1 cellular context compared by ENCODE assay signal in the genomic region with DNA sequence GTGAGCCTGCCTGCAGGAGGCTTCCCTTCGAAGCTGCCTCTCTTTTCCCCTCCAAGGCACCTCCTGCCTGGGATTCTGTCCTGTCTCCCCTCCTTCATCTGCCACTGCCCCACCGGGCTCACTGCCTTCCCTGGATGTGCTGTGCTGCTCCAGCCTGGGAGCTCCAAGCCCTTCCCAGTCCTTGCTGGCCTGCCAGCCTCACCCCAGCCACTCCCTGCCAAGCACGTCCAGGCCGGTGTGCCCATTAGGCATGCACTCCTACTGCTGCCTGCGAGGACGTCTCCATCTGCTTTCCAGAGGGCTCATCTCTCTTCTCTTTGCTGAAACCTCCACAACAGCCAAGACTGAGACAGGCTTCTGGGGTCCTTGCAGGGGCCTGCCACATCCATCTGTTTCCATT.
TF ChIP-seq lines count a peak whose summit lies in the region.

No MANE protein-coding gene starts in this region.

TF ChIP-seq in IMR-90, 13 proteins besides CTCF, POLR2A, EP300 and RAD21:
- no peak for TF ChIP-seq CEBPB (IDR thresholded peaks at IDR 0.05; ENCODE audit: low read depth, low read length)
- TF ChIP-seq MAZ (IDR thresholded peaks at IDR 0.05; ENCODE audit: borderline replicate concordance, low read depth, low read length) = no peak
- no peak for TF ChIP-seq RCOR1 (IDR thresholded peaks at IDR 0.05; ENCODE audit: insufficient replicate concordance, low read length)
- TF ChIP-seq SMC3 (IDR thresholded peaks at IDR 0.05; ENCODE audit: low read depth, low read length) = no peak
- TF ChIP-seq, protein P1, sequence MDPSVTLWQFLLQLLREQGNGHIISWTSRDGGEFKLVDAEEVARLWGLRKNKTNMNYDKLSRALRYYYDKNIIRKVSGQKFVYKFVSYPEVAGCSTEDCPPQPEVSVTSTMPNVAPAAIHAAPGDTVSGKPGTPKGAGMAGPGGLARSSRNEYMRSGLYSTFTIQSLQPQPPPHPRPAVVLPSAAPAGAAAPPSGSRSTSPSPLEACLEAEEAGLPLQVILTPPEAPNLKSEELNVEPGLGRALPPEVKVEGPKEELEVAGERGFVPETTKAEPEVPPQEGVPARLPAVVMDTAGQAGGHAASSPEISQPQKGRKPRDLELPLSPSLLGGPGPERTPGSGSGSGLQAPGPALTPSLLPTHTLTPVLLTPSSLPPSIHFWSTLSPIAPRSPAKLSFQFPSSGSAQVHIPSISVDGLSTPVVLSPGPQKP (IDR thresholded peaks at IDR 0.05; ENCODE audit: borderline replicate concordance, low read depth, low read length) = no peak
- no peak for TF ChIP-seq BHLHE40 (IDR thresholded peaks at IDR 0.05; ENCODE audit: low read depth, low read length)
- no peak for TF ChIP-seq FOS (IDR thresholded peaks at IDR 0.05; ENCODE audit: low read depth, low read length)
- TF ChIP-seq, protein P2, sequence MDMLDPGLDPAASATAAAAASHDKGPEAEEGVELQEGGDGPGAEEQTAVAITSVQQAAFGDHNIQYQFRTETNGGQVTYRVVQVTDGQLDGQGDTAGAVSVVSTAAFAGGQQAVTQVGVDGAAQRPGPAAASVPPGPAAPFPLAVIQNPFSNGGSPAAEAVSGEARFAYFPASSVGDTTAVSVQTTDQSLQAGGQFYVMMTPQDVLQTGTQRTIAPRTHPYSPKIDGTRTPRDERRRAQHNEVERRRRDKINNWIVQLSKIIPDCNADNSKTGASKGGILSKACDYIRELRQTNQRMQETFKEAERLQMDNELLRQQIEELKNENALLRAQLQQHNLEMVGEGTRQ (IDR thresholded peaks at IDR 0.05; ENCODE audit: low read depth, low read length) = no peak
- TF ChIP-seq MAFK (IDR thresholded peaks at IDR 0.05; ENCODE audit: low read depth, low read length) = no peak
- TF ChIP-seq NFE2L2 (IDR thresholded peaks at IDR 0.05; ENCODE audit: low read depth, low read length) = no peak
- TF ChIP-seq RFX5 (IDR thresholded peaks at IDR 0.05; ENCODE audit: low read depth, low read length) = no peak
- no peak for TF ChIP-seq CHD1 (IDR thresholded peaks at IDR 0.05; ENCODE audit: low read depth, low read length)
- no peak for TF ChIP-seq MXI1 (IDR thresholded peaks at IDR 0.05; ENCODE audit: borderline replicate concordance, low read depth, low read length)
